ENCODE assay signal across 10 cellular contexts in the genomic region with DNA sequence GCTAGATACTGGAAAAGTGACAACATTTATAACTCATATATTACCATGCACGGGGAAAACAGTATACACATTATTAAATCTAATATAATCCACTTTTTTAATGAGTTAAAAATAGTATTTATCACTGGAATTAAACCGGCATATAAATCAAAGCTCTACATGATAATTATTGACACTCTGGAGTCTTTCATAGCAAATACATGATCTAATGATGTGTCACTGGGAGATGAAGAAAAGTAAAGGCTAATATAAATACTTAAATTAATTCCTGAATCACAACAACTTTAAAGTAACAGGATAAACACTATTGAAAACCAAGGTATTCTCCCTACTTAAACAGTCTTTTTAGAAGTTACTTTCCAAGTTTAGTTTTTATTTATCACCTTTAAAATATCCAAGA. TPM values are rescaled to one million over a fixed set of nuclear protein-coding genes. Genes with fewer than 3 reads are reported as not detected.
DNase-seq lines count a peak whose midpoint lies in the region; ATAC-seq and TF ChIP-seq lines count a peak whose summit lies in the region.
"Had no signal": no experiment of that assay in that cellular context is flagged by ENCODE, and none has a peak within 500 bp of the region (broad histone marks: within the 10 kb centered on the region; RNA-seq: fewer than 3 reads in every experiment).

No MANE protein-coding gene starts in this region.

- no peaks in the 10 kb centered on the region for H3K36me3 ChIP-seq in heart left ventricle
- no peaks in the 10 kb centered on the region for H3K36me3 ChIP-seq in kidney epithelial cell (ENCODE audit: control insufficient read depth, insufficient read depth, low read length)
- no peaks in the 10 kb centered on the region for H3K36me3 ChIP-seq in thoracic aorta
- H3K36me3 ChIP-seq: tibial nerve had no signal

- H3K27ac ChIP-seq in heart left ventricle, result no peak overlapping the region
- H3K27ac ChIP-seq in thoracic aorta, result no peak overlapping the region

- peak overlapping the region; percentile 96 for H3K4me3 Mint-ChIP-seq in activated naive CD8-positive, alpha-beta T cell treated with anti-CD3 and anti-CD28 coated beads for 36 hours

- no peak for TF ChIP-seq POLR2A in heart left ventricle (IDR thresholded peaks at IDR 0.05)

- no peak overlapping the region for H3K27ac Mint-ChIP-seq in activated naive CD8-positive, alpha-beta T cell treated with anti-CD3 and anti-CD28 coated beads for 36 hours

- TF ChIP-seq CTCF in heart left ventricle (IDR thresholded peaks at IDR 0.05) (no peak), kidney epithelial cell (IDR thresholded peaks at IDR 0.05; ENCODE audit: insufficient read depth, low read length, poor library complexity, severe bottlenecking) (no peak), thoracic aorta (IDR thresholded peaks at IDR 0.05) (no peak)

- H3K9me3 ChIP-seq in heart left ventricle, result no peaks in the 10 kb centered on the region
- H3K9me3 ChIP-seq in thoracic aorta, result no peaks in the 10 kb centered on the region
- H3K9me3 ChIP-seq: tibial nerve had no signal

- WGBS in heart left ventricle, 4 donors, result 20 to 36% (median 28%) methylated on average over 2 of the region's 2 CpGs

- H3K4me1 Mint-ChIP-seq in activated naive CD8-positive, alpha-beta T cell treated with anti-CD3 and anti-CD28 coated beads for 36 hours, result peaks cover 54% of the 10 kb centered on the region

- no peaks in the 10 kb centered on the region for H3K27me3 ChIP-seq in heart left ventricle
- H3K27me3 ChIP-seq in kidney epithelial cell (ENCODE audit: control insufficient read depth, insufficient read depth, low read length), result no peaks in the 10 kb centered on the region
- no peaks in the 10 kb centered on the region for H3K27me3 ChIP-seq in thoracic aorta (replicated peaks; ENCODE audit: insufficient read depth)
- H3K27me3 ChIP-seq: tibial nerve had no signal

- ATAC-seq in heart left ventricle (no peak), thoracic aorta (ENCODE audit: insufficient number of reproducible peaks, low FRiP score, low read depth) (no peak)

- intact Hi-C loops in heart left ventricle (cut with DNase I), result no loop called here
- intact Hi-C loops in cardiac septum (cut with DNase I), result loop anchor here (5.0 kb wide), 1 partner anchor 47 kb away; no protein-coding TSS in a partner anchor

- no peaks in the 10 kb centered on the region for H3K27me3 Mint-ChIP-seq in activated naive CD8-positive, alpha-beta T cell treated with anti-CD3 and anti-CD28 coated beads for 36 hours

- H3K4me3 ChIP-seq in heart left ventricle (peak overlapping the region in 10 of 12 donors; percentile 14 to 94 (median 86)), kidney epithelial cell (ENCODE audit: low read depth, low read length) (peak overlapping the region; percentile 18), thoracic aorta (peak overlapping the region; percentile 95)

- peaks cover 14% of the 10 kb centered on the region for H3K36me3 Mint-ChIP-seq in activated naive CD8-positive, alpha-beta T cell treated with anti-CD3 and anti-CD28 coated beads for 36 hours

- H3K9me3 Mint-ChIP-seq in activated naive CD8-positive, alpha-beta T cell treated with anti-CD3 and anti-CD28 coated beads for 36 hours, result no peaks in the 10 kb centered on the region

- H3K4me1 ChIP-seq in heart left ventricle (peaks cover 0 to 55% (median 31%) of the 10 kb centered on the region in 12 donors), thoracic aorta (ENCODE audit: control insufficient read depth in 1 of 2, low read depth in 2 of 2) (peaks cover 47 to 49% of the 10 kb centered on the region in 2 donors)

- DNase-seq in heart left ventricle (no peak), cardiac septum (ENCODE audit: low spot score) (no peak), kidney epithelial cell (ENCODE audit: low read depth) (no peak), thoracic aorta (ENCODE audit: low spot score) (no peak), NCI-H1105 treated with DMSO at 0.1 percent for 48 hours (lab: John Stamatoyannopoulos, UW) (no peak), AML-193 (lab: John Stamatoyannopoulos, UW) (no peak), HuH-7.5 (ENCODE audit: low spot score) (no peak)
- DNase-seq in activated naive CD8-positive, alpha-beta T cell treated with anti-CD3 and anti-CD28 coated beads for 36 hours, result no peak
- DNase-seq: occipital lobe had no signal

RNA-seq across cellular contexts. Expression of gene ZBTB41, which starts 2.2 kb away (rescaled TPM):
- total RNA-seq in heart left ventricle, result 10 to 100 TPM in 4 of 9 donors, 1 to 10 TPM in 5; 5.7 to 12.7 (median 9.6) TPM
- polyA plus RNA-seq in heart left ventricle, result 1 to 10 TPM; 1.8 to 3.3 TPM
- total RNA-seq in cardiac septum, result 10.3 TPM
- total RNA-seq in activated naive CD8-positive, alpha-beta T cell treated with anti-CD3 and anti-CD28 coated beads for 36 hours, result 1 to 10 TPM; 3.4 to 3.7 TPM
- 11.7 and 13.5 TPM in 2 replicates for total RNA-seq in kidney epithelial cell
- 10 to 100 TPM in 1 of 2 donors, 1 to 10 TPM in 1; 7.6 to 12.3 TPM for total RNA-seq in thoracic aorta

RNA-seq across cellular contexts. Expression of gene ASPM, which starts 52.4 kb away (rescaled TPM):
- total RNA-seq in heart left ventricle (1 to 10 TPM in 1 of 9 donors, under 1 TPM in 8; 0.19 to 5.9 (median 0.46) TPM), cardiac septum (0.57 TPM), kidney epithelial cell (3.7 and 4.5 TPM in 2 replicates), thoracic aorta (1 to 10 TPM in 1 of 2 donors, under 1 TPM in 1; 0.81 to 2.1 TPM)
- under 1 TPM; 0.08 TPM for polyA plus RNA-seq in heart left ventricle
- 10 to 100 TPM; 30.2 to 31.4 TPM for total RNA-seq in activated naive CD8-positive, alpha-beta T cell treated with anti-CD3 and anti-CD28 coated beads for 36 hours

Comparison
In these comparisons a context has a peak if more than half of its experiments do, and no peak if none do; other contexts are left out.
1. H3K4me3 ChIP-seq: peak in every context shown above with its lines; median percentile 95 in thoracic aorta; 86 in heart left ventricle; 18 in kidney epithelial cell.